ENCODE assay signal across 15 cellular contexts in genomic region chr7:135254-135653, GRCh38. TPM values are rescaled to one million over a fixed set of nuclear protein-coding genes. Genes with fewer than 3 reads are reported as not detected.
DNase-seq lines count a peak whose midpoint lies in the region; ATAC-seq and TF ChIP-seq lines count a peak whose summit lies in the region.
"Had no signal": no experiment of that assay in that cellular context is flagged by ENCODE, and none has a peak within 500 bp of the region (broad histone marks: within the 10 kb centered on the region; RNA-seq: fewer than 3 reads in every experiment).

No MANE protein-coding gene starts in this region.

- H3K27ac Mint-ChIP-seq in CD14-positive monocyte, result no peak overlapping the region
- H3K27ac Mint-ChIP-seq: CD4-positive, CD25-positive, alpha-beta regulatory T cell had no signal

- no peak overlapping the region for H3K4me3 ChIP-seq in BLaER1
- H3K4me3 ChIP-seq in osteoblast (ENCODE audit: insufficient read depth, low read length), result no peak overlapping the region
- H3K4me3 ChIP-seq: GM23248 had no signal

- no peaks in the 10 kb centered on the region for H3K36me3 ChIP-seq in BLaER1
- H3K36me3 ChIP-seq in osteoblast (ENCODE audit: insufficient read depth, low read length), result no peaks in the 10 kb centered on the region
- H3K36me3 ChIP-seq: BE2C had no signal

- H3K4me1 ChIP-seq in BLaER1 (peaks cover 55% of the 10 kb centered on the region), osteoblast (ENCODE audit: insufficient read depth, low read length) (peaks cover 1% of the 10 kb centered on the region)
- H3K4me1 ChIP-seq: BE2C had no signal

- peaks cover 0 to 2% (median 0%) of the 10 kb centered on the region in 7 donors for H3K9me3 Mint-ChIP-seq in CD14-positive monocyte
- H3K9me3 Mint-ChIP-seq: CD4-positive, CD25-positive, alpha-beta regulatory T cell had no signal

- peak overlapping the region; percentile 32 for H3K4me2 ChIP-seq in BLaER1
- H3K4me2 ChIP-seq in osteoblast (ENCODE audit: insufficient read depth, low read length), result no peak overlapping the region

- TF ChIP-seq CTCF in osteoblast (IDR thresholded peaks at IDR 0.05; ENCODE audit: extremely low read depth, low read depth, low read length) (no peak), CD14-positive monocyte (IDR thresholded peaks at IDR 0.05) (no peak)

- no peaks in the 10 kb centered on the region for H4K20me1 ChIP-seq in BLaER1
- H4K20me1 ChIP-seq in osteoblast (ENCODE audit: insufficient read depth, low read length), result no peaks in the 10 kb centered on the region

- H2AFZ ChIP-seq in osteoblast (ENCODE audit: low read length), result no peak overlapping the region
- H2AFZ ChIP-seq: GM23248 had no signal

- ATAC-seq in GM19351 (IDR thresholded peaks at IDR 0.05; ENCODE audit: unreplicated experiment) (no peak), GM18520 (IDR thresholded peaks at IDR 0.05; ENCODE audit: unreplicated experiment) (no peak)

- no peak overlapping the region for H3K27ac ChIP-seq in BLaER1
- no peak overlapping the region for H3K27ac ChIP-seq in osteoblast (ENCODE audit: low read depth, low read length)
- H3K27ac ChIP-seq: GM23248 had no signal

- peaks cover 1 to 9% (median 5%) of the 10 kb centered on the region in 3 donors for H3K27me3 Mint-ChIP-seq in CD14-positive monocyte (ENCODE audit: low read depth in 3 of 3)

- no peak overlapping the region for H3K4me3 Mint-ChIP-seq in CD14-positive monocyte
- H3K4me3 Mint-ChIP-seq: CD4-positive, CD25-positive, alpha-beta regulatory T cell had no signal

- DNase-seq in ecto neural progenitor cell (ENCODE audit: low spot score) (peak; percentile 29), kidney tubule cell (ENCODE audit: low spot score) (peak; percentile 72), osteoblast (ENCODE audit: insufficient read length, low spot score, missing footprints) (peak; percentile 68), CD14-positive monocyte (ENCODE audit: low spot score) (no peak)
- DNase-seq in activated T-cell treated with anti-CD3 and anti-CD28 coated beads, Interleukin-2, amount 50 U/mL, for 48 hours, result no peak
- DNase-seq: BE2C; CD4-positive, CD25-positive, alpha-beta regulatory T cell; DMS 273 treated with DMSO at 0.1 percent for 48 hours; GM23248; H7; IMR-90 had no signal

- no peaks in the 10 kb centered on the region for H3K9me3 ChIP-seq in BLaER1
- H3K9me3 ChIP-seq in osteoblast (ENCODE audit: low read depth, low read length), result no peaks in the 10 kb centered on the region
- H3K9me3 ChIP-seq: BE2C had no signal

- no peak overlapping the region for H3K9ac ChIP-seq in BLaER1
- H3K9ac ChIP-seq: GM23248 had no signal

- no peaks in the 10 kb centered on the region for H3K79me2 ChIP-seq in osteoblast (ENCODE audit: insufficient read depth, low read length)

- H3K27me3 ChIP-seq in BLaER1 (no peaks in the 10 kb centered on the region), osteoblast (ENCODE audit: insufficient read depth, low read length) (peaks cover 3% of the 10 kb centered on the region)
- H3K27me3 ChIP-seq: BE2C had no signal

- no peaks in the 10 kb centered on the region for H3K36me3 Mint-ChIP-seq in CD14-positive monocyte
- H3K36me3 Mint-ChIP-seq: CD4-positive, CD25-positive, alpha-beta regulatory T cell had no signal

- intact Hi-C loops in CD14-positive monocyte (cut with micrococcal nuclease), result no loop called here

- peaks cover 43% of the 10 kb centered on the region for H3K4me1 Mint-ChIP-seq in CD14-positive monocyte

RNA-seq across cellular contexts. Expression of gene FAM20C, which starts 57.1 kb away (rescaled TPM):
- 38.6 and 46.0 TPM in 2 replicates for total RNA-seq in osteoblast
- 1 to 10 TPM; 1.2 to 1.5 TPM for polyA plus RNA-seq in CD14-positive monocyte
- total RNA-seq: CD4-positive, CD25-positive, alpha-beta regulatory T cell; HT-29 had no signal
- polyA plus RNA-seq: CD4-positive, CD25-positive, alpha-beta regulatory T cell had no signal

Comparison
In these comparisons a context has a peak if more than half of its experiments do, and no peak if none do; other contexts are left out.
1. DNase-seq: peak in ecto neural progenitor cell (single experiment), kidney tubule cell (single experiment) and osteoblast (single experiment); none in activated T-cell treated with anti-CD3 and anti-CD28 coated beads, Interleukin-2, amount 50 U/mL, for 48 hours (0 of 2) and CD14-positive monocyte (single experiment).